ENCODE assay signal across 10 cellular contexts in genomic region chr20:62201173-62202082, GRCh38. TPM values are rescaled to one million over a fixed set of nuclear protein-coding genes. Genes with fewer than 3 reads are reported as not detected.
DNase-seq lines count a peak whose midpoint lies in the region; ATAC-seq and TF ChIP-seq lines count a peak whose summit lies in the region.
"Had no signal": no experiment of that assay in that cellular context is flagged by ENCODE, and none has a peak within 500 bp of the region (broad histone marks: within the 10 kb centered on the region; RNA-seq: fewer than 3 reads in every experiment).

No MANE protein-coding gene starts in this region.

- peaks cover 37% of the 10 kb centered on the region for H3K36me3 ChIP-seq in osteoblast (ENCODE audit: insufficient read depth, low read length)

- peak; percentile 73 for DNase-seq in NCI-H1436 (lab: John Stamatoyannopoulos, UW)
- DNase-seq in NCI-H1436 treated with DMSO at 0.1 percent for 48 hours (lab: John Stamatoyannopoulos, UW) = no peak
- peak; percentile 71 for DNase-seq in NCI-H345 treated with DMSO at 0.1 percent for 48 hours (lab: John Stamatoyannopoulos, UW; ENCODE audit: unreplicated experiment)
- peak; percentile 44 for DNase-seq in osteoblast (ENCODE audit: insufficient read length, low spot score, missing footprints)
- no peak for DNase-seq in AML-193 (lab: John Stamatoyannopoulos, UW)
- DNase-seq in GDM1 (lab: John Stamatoyannopoulos, UW) = no peak
- DNase-seq in activated effector memory CD4-positive, alpha-beta T cell treated with Interleukin-2 at 50 U/mL for 16 hours = no peak
- DNase-seq: midbrain had no signal

- H3K27me3 ChIP-seq in osteoblast (ENCODE audit: insufficient read depth, low read length) = no peaks in the 10 kb centered on the region
- H3K27me3 ChIP-seq: right lobe of liver had no signal

- H2AFZ ChIP-seq in osteoblast (ENCODE audit: low read length) = no peak overlapping the region

- no peaks in the 10 kb centered on the region for H3K79me2 ChIP-seq in osteoblast (ENCODE audit: insufficient read depth, low read length)

- no peaks in the 10 kb centered on the region for H3K9me3 ChIP-seq in osteoblast (ENCODE audit: low read depth, low read length)
- H3K9me3 ChIP-seq: right lobe of liver had no signal

- no peak for TF ChIP-seq CTCF in osteoblast (IDR thresholded peaks at IDR 0.05; ENCODE audit: extremely low read depth, low read depth, low read length)

- peak; percentile 65 for ATAC-seq in HG03066 (IDR thresholded peaks at IDR 0.05; ENCODE audit: low read depth, unreplicated experiment)

- no peak overlapping the region for H3K27ac ChIP-seq in osteoblast (ENCODE audit: low read depth, low read length)
- H3K27ac ChIP-seq: right lobe of liver had no signal

- H3K4me3 ChIP-seq in osteoblast (ENCODE audit: insufficient read depth, low read length) = no peak overlapping the region
- H3K4me3 ChIP-seq: right lobe of liver had no signal

- peaks cover 14% of the 10 kb centered on the region for H4K20me1 ChIP-seq in osteoblast (ENCODE audit: insufficient read depth, low read length)

- H3K4me1 ChIP-seq in osteoblast (ENCODE audit: insufficient read depth, low read length) = peaks cover 16% of the 10 kb centered on the region
- H3K4me1 ChIP-seq: right lobe of liver had no signal

- no peak overlapping the region for H3K4me2 ChIP-seq in osteoblast (ENCODE audit: insufficient read depth, low read length)

RNA-seq across cellular contexts. Expression of gene MTG2, which starts 18.6 kb away (rescaled TPM):
- total RNA-seq in osteoblast = 22.1 and 25.0 TPM in 2 replicates

RNA-seq across cellular contexts. Expression of gene HRH3, which starts 18.6 kb away (rescaled TPM):
- not detected in 2 replicates for total RNA-seq in osteoblast
- total RNA-seq: right lobe of liver had no signal

RNA-seq across cellular contexts. Expression of gene OSBPL2, which starts 36.9 kb away (rescaled TPM):
- 35.8 and 39.8 TPM in 2 replicates for total RNA-seq in osteoblast

RNA-seq across cellular contexts. Expression of gene SS18L1, which starts 57.9 kb away (rescaled TPM):
- 12.7 TPM in 2 replicates for total RNA-seq in osteoblast

RNA-seq across cellular contexts. Expression of gene PSMA7, which starts 58.2 kb away (rescaled TPM):
- 208 and 215 TPM in 2 replicates for total RNA-seq in osteoblast

Comparison
In these comparisons a context has a peak if more than half of its experiments do, and no peak if none do; other contexts are left out.
1. DNase-seq: peak in NCI-H1436 (single experiment), NCI-H345 treated with DMSO at 0.1 percent for 48 hours (single experiment) and osteoblast (single experiment); none in NCI-H1436 treated with DMSO at 0.1 percent for 48 hours (single experiment), AML-193 (0 of 2), GDM1 (single experiment) and activated effector memory CD4-positive, alpha-beta T cell treated with Interleukin-2 at 50 U/mL for 16 hours (single experiment).